ENCODE assay signal across 8 cellular contexts in genomic region chr6:29722773-29723665, GRCh38. TPM values are rescaled to one million over a fixed set of nuclear protein-coding genes. Genes with fewer than 3 reads are reported as not detected.
A peak's percentile ranks its signal among the peaks of the same experiment; 100 is the strongest.
DNase-seq lines count a peak whose midpoint lies in the region; ATAC-seq, FAIRE-seq and TF ChIP-seq lines count a peak whose summit lies in the region.

TSS of gene HLA-F (plus strand) at chr6:29723434. CDS start at chr6:29723464, 30 bp downstream.

- H2AFZ ChIP-seq in neuronal stem cell (ENCODE audit: low read length), result peak within 1 kb of the TSS; percentile 83

- no peak for TF ChIP-seq EP300 in gastroesophageal sphincter (IDR thresholded peaks at IDR 0.05)

- H3K14ac ChIP-seq in neuronal stem cell (ENCODE audit: low read length), result peak within 1 kb of the TSS; percentile 49

- H3K27me3 ChIP-seq in BJ (ENCODE audit: control insufficient read depth, insufficient read depth, low read length), result no peaks in the 10 kb centered on the region
- H3K27me3 ChIP-seq in gastroesophageal sphincter, result no peaks in the 10 kb centered on the region
- H3K27me3 ChIP-seq in neuronal stem cell (ENCODE audit: control insufficient read depth in 3 of 3, insufficient read depth in 3 of 3, low read depth in 1 of 3, low read length in 3 of 3), result peaks cover 8 to 42% (median 39%) of the 10 kb centered on the region in 3 experiments
- H3K27me3 ChIP-seq in stomach smooth muscle (ENCODE audit: control insufficient read depth in 1 of 2, insufficient read depth in 2 of 2, low read length in 2 of 2), result no peaks in the 10 kb centered on the region

- no peaks in the 10 kb centered on the region for H3K9me3 ChIP-seq in gastroesophageal sphincter
- H3K9me3 ChIP-seq in neuronal stem cell (replicated peaks in 1 of 2; ENCODE audit: control insufficient read depth in 2 of 2, insufficient read depth in 1 of 2, low read depth in 1 of 2, low read length in 2 of 2), result peaks cover 2 to 5% of the 10 kb centered on the region in 2 donors
- H3K9me3 ChIP-seq in stomach smooth muscle (ENCODE audit: control insufficient read depth in 2 of 2, low read length in 2 of 2), result no peaks in the 10 kb centered on the region

- peak within 1 kb of the TSS; percentile 86 for H3K23ac ChIP-seq in neuronal stem cell (ENCODE audit: low read depth, low read length, poor library complexity)

- TF ChIP-seq CTCF in BJ (IDR thresholded peaks at IDR 0.05; ENCODE audit: insufficient read depth, low read depth, low read length) (no peak), gastroesophageal sphincter (IDR thresholded peaks at IDR 0.05) (no peak)

- H2BK120ac ChIP-seq in neuronal stem cell (ENCODE audit: low read depth, low read length), result no peak within 1 kb of the TSS

- H3K36me3 ChIP-seq in BJ (ENCODE audit: control insufficient read depth, insufficient read depth, low read length) (peaks cover 7% of the 10 kb centered on the region), gastroesophageal sphincter (peaks cover 0 to 32% of the 10 kb centered on the region in 2 donors), neuronal stem cell (replicated peaks in 1 of 2; ENCODE audit: control insufficient read depth in 2 of 2, insufficient read depth in 2 of 2, low read length in 2 of 2) (no peaks in the 10 kb centered on the region), stomach smooth muscle (ENCODE audit: control insufficient read depth in 2 of 2, insufficient read depth in 2 of 2, low read length in 2 of 2) (peaks cover 0 to 6% of the 10 kb centered on the region in 2 donors)

- POLR2A ChIA-PET in BJ (lab: Charles Lee), result no interaction called here

- H2BK12ac ChIP-seq in neuronal stem cell (ENCODE audit: low read length), result no peak within 1 kb of the TSS

- DNase-seq in BJ (ENCODE audit: low read depth), result peak; percentile 60
- DNase-seq in GM19239 (ENCODE audit: insufficient read length, low spot score), result peak; percentile 69
- DNase-seq in RPMI8226, result peak; percentile 30
- DNase-seq in activated naive CD4-positive, alpha-beta T cell treated with Interleukin-2 at 50 U/mL for 16 hours, result peak; percentile 83
- peak; percentile 59 for DNase-seq in neuronal stem cell (ENCODE audit: low spot score)

- H3K4ac ChIP-seq in neuronal stem cell (ENCODE audit: low read length), result no peak within 1 kb of the TSS

- H2BK5ac ChIP-seq in neuronal stem cell (ENCODE audit: low read length), result no peak within 1 kb of the TSS

- peak; percentile 98 for FAIRE-seq in GM19239 (lab: Jason Lieb, UNC)

- TF ChIP-seq POLR2A in gastroesophageal sphincter (IDR thresholded peaks at IDR 0.05), result peak; percentile 60 to 64

- H3K27ac ChIP-seq in gastroesophageal sphincter, result peak within 1 kb of the TSS; percentile 37 to 92 (median 88)
- H3K27ac ChIP-seq in neuronal stem cell (replicated peaks; ENCODE audit: low read length), result no peak within 1 kb of the TSS
- H3K27ac ChIP-seq in stomach smooth muscle (ENCODE audit: low read length), result peak within 1 kb of the TSS; percentile 53

- peak within 1 kb of the TSS; percentile 88 for H3K18ac ChIP-seq in neuronal stem cell (ENCODE audit: low read length)

- peak within 1 kb of the TSS; percentile 94 for H3K4me2 ChIP-seq in neuronal stem cell (ENCODE audit: insufficient read depth, low read length, poor library complexity, severe bottlenecking)

- CTCF ChIA-PET in BJ (lab: Yijun Ruan, JAX), result no interaction called here

- ATAC-seq in HG03439 (IDR thresholded peaks at IDR 0.05; ENCODE audit: unreplicated experiment) (peak; percentile 79), gastroesophageal sphincter (peak; percentile 97)

- H3K4me1 ChIP-seq in gastroesophageal sphincter, result peaks cover 0 to 26% (median 0%) of the 10 kb centered on the region in 3 donors
- peaks cover 0 to 5% of the 10 kb centered on the region in 2 donors for H3K4me1 ChIP-seq in neuronal stem cell (ENCODE audit: control insufficient read depth in 2 of 2, insufficient read depth in 1 of 2, low read depth in 1 of 2, low read length in 2 of 2)
- peaks cover 15% of the 10 kb centered on the region for H3K4me1 ChIP-seq in stomach smooth muscle (ENCODE audit: control insufficient read depth, insufficient read depth, low read length)

- H4K91ac ChIP-seq in neuronal stem cell (ENCODE audit: low read depth, low read length, poor library complexity), result no peak within 1 kb of the TSS

- no peak within 1 kb of the TSS for H4K8ac ChIP-seq in neuronal stem cell (ENCODE audit: low read depth, low read length)

- H3K79me1 ChIP-seq in neuronal stem cell (ENCODE audit: low read depth, low read length), result peaks cover 5% of the 10 kb centered on the region

- 2 to 14% methylated on average over 5 to 10 of the region's 33 CpGs for WGBS in gastroesophageal sphincter (ENCODE audit: low coverage in 1 of 2), 2 donors
- no CpG with 5 or more reads among the region's 33 CpGs for WGBS in neuronal stem cell (ENCODE audit: extremely low coverage in 2 of 2, insufficient read length in 2 of 2, insufficient replicate concordance in 1 of 2), 2 donors

- H3K9ac ChIP-seq in neuronal stem cell (ENCODE audit: low read depth, low read length, poor library complexity) (peak within 1 kb of the TSS; percentile 85), stomach smooth muscle (ENCODE audit: low read length in 2 of 2) (peak within 1 kb of the TSS; percentile 81 to 82)

- H2AK5ac ChIP-seq in neuronal stem cell (ENCODE audit: low read depth, low read length), result peak within 1 kb of the TSS; percentile 60

- peak within 1 kb of the TSS; percentile 84 for H2BK15ac ChIP-seq in neuronal stem cell (ENCODE audit: low read length)

- peak within 1 kb of the TSS; percentile 85 for H3K4me3 ChIP-seq in BJ (ENCODE audit: low read depth, low read length)
- H3K4me3 ChIP-seq in gastroesophageal sphincter, result peak within 1 kb of the TSS; percentile 81 to 92
- peak within 1 kb of the TSS in 1 of 2 donors; percentile 81 for H3K4me3 ChIP-seq in neuronal stem cell (ENCODE audit: low read length in 2 of 2)
- peak within 1 kb of the TSS; percentile 89 to 94 for H3K4me3 ChIP-seq in stomach smooth muscle (ENCODE audit: low read length in 2 of 2)

RNA-seq across cellular contexts. Expression of gene HLA-F, which starts in this region (rescaled TPM):
- polyA plus RNA-seq in BJ (2011; rRNA removed), result 19.3 and 30.7 TPM in 2 replicates
- polyA minus RNA-seq in BJ (2011; rRNA and poly(A)+ RNA removed), result 10.2 and 11.0 TPM in 2 replicates
- 10 to 100 TPM; 39.2 to 73.0 (median 46.4) TPM for total RNA-seq in gastroesophageal sphincter
- 2.6 TPM for polyA plus RNA-seq in neuronal stem cell (2013, experiment 1 of 2)
- polyA plus RNA-seq in neuronal stem cell (2013, experiment 2 of 2), result 2.2 TPM

Comparison
In these comparisons a context has a peak if more than half of its experiments do, and no peak if none do; other contexts are left out.
1. DNase-seq: peak in every context shown above with its lines; median percentile 83 in activated naive CD4-positive, alpha-beta T cell treated with Interleukin-2 at 50 U/mL for 16 hours; 69 in GM19239; 60 in BJ; 59 in neuronal stem cell; 30 in RPMI8226.